8 cellular contexts compared by ENCODE assay signal in the genomic region with DNA sequence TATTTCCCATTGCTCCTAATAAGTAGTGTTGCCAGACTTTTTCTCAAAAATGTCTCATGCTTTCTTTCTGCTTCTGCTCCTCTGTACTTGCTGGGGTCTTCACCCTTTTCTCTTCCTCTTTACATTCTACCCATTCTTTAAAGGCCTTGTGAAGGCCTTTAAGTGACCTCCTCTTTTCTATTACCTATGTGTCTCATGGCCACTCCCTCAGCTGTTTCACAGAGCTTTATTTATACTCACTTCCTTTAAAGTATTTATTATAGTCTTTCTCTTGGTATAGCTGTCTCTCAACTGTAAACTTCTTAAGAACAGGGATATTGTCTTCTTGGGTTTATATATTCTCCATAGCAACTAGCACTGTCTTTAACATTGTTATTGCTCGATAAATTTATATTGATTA. TPM values are rescaled to one million over a fixed set of nuclear protein-coding genes. Genes with fewer than 3 reads are reported as not detected.
A peak's percentile ranks its signal among the peaks of the same experiment; 100 is the strongest.
DNase-seq lines count a peak whose midpoint lies in the region; ATAC-seq and TF ChIP-seq lines count a peak whose summit lies in the region.

No MANE protein-coding gene starts in this region.

- H3K36me3 ChIP-seq in kidney epithelial cell (ENCODE audit: control insufficient read depth, insufficient read depth, low read length) (no peaks in the 10 kb centered on the region), transverse colon (peaks cover 0 to 27% (median 13%) of the 10 kb centered on the region in 4 donors)

- H3K4me1 ChIP-seq in transverse colon: peaks cover 0 to 33% (median 18%) of the 10 kb centered on the region in 4 donors

- no peak for TF ChIP-seq EP300 in transverse colon (IDR thresholded peaks at IDR 0.05; ENCODE audit: low read depth)

- CTCF ChIA-PET in activated naive CD4-positive, alpha-beta T cell treated with anti-CD3 and anti-CD28 coated beads for 36 hours (lab: Charles Lee): interaction anchor here (0.9 to 1.4 kb wide), 2 partner anchors 67 to 226 kb away, joined by 3 to 5 read pairs; a partner anchor contains a TSS

- no peak for TF ChIP-seq CTCF in kidney epithelial cell (IDR thresholded peaks at IDR 0.05; ENCODE audit: insufficient read depth, low read length, poor library complexity, severe bottlenecking)
- no peak for TF ChIP-seq CTCF in transverse colon (IDR thresholded peaks at IDR 0.05)

- H3K4me1 Mint-ChIP-seq in activated naive CD4-positive, alpha-beta T cell treated with anti-CD3 and anti-CD28 coated beads for 36 hours (ENCODE audit: low read depth): peaks cover 25% of the 10 kb centered on the region
- peaks cover 40% of the 10 kb centered on the region for H3K4me1 Mint-ChIP-seq in activated naive CD8-positive, alpha-beta T cell (ENCODE audit: low read depth)

- H3K27me3 Mint-ChIP-seq in activated naive CD4-positive, alpha-beta T cell treated with anti-CD3 and anti-CD28 coated beads for 36 hours (ENCODE audit: low read depth): peaks cover under 1% of the 10 kb centered on the region
- peaks cover 1% of the 10 kb centered on the region for H3K27me3 Mint-ChIP-seq in activated naive CD8-positive, alpha-beta T cell

- H3K27ac Mint-ChIP-seq in activated naive CD4-positive, alpha-beta T cell treated with anti-CD3 and anti-CD28 coated beads for 36 hours: peak overlapping the region; percentile 43
- H3K27ac Mint-ChIP-seq in activated naive CD8-positive, alpha-beta T cell: peak overlapping the region; percentile 62

- no peaks in the 10 kb centered on the region for H3K9me3 ChIP-seq in transverse colon

- H3K36me3 Mint-ChIP-seq in activated naive CD4-positive, alpha-beta T cell treated with anti-CD3 and anti-CD28 coated beads for 36 hours (ENCODE audit: low read depth): peaks cover 8% of the 10 kb centered on the region
- peaks cover 5% of the 10 kb centered on the region for H3K36me3 Mint-ChIP-seq in activated naive CD8-positive, alpha-beta T cell

- no peak for DNase-seq in activated naive CD4-positive, alpha-beta T cell treated with anti-CD3 and anti-CD28 coated beads for 36 hours
- DNase-seq in activated naive CD4-positive, alpha-beta T cell (lab: John Stamatoyannopoulos, UW): no peak
- DNase-seq in kidney epithelial cell (ENCODE audit: low read depth) (no peak), transverse colon (no peak), cerebellum (ENCODE audit: low spot score) (no peak)

- H3K4me3 Mint-ChIP-seq in activated naive CD4-positive, alpha-beta T cell treated with anti-CD3 and anti-CD28 coated beads for 36 hours: peak overlapping the region; percentile 92
- peak overlapping the region; percentile 100 for H3K4me3 Mint-ChIP-seq in activated naive CD8-positive, alpha-beta T cell

- 0 to 22% methylated on average over 1 of the region's 1 CpG for WGBS in transverse colon (ENCODE audit: low coverage in 1 of 2), 2 donors

- ATAC-seq in HG03354 (IDR thresholded peaks at IDR 0.05; ENCODE audit: poor library complexity, severe bottlenecking, unreplicated experiment) (no peak), HG03280 (IDR thresholded peaks at IDR 0.05; ENCODE audit: unreplicated experiment) (no peak)

- TF ChIP-seq POLR2A in transverse colon (IDR thresholded peaks at IDR 0.05): peak; percentile 32

- in situ Hi-C loops in transverse colon (cut with MboI; ENCODE audit: low pct_ligation_motif_present in 1 of 4, low pct_unique_long_range_greater_than_20kb in 1 of 4, low sequenced_read_pairs in 3 of 4): no loop called here

- H3K9me3 Mint-ChIP-seq in activated naive CD4-positive, alpha-beta T cell treated with anti-CD3 and anti-CD28 coated beads for 36 hours: no peaks in the 10 kb centered on the region
- no peaks in the 10 kb centered on the region for H3K9me3 Mint-ChIP-seq in activated naive CD8-positive, alpha-beta T cell (ENCODE audit: low read depth)

- H3K4me3 ChIP-seq in kidney epithelial cell (ENCODE audit: low read depth, low read length) (peak overlapping the region; percentile 81), transverse colon (peak overlapping the region; percentile 39 to 88 (median 48))

- intact Hi-C loops in activated naive CD4-positive, alpha-beta T cell treated with anti-CD3 and anti-CD28 coated beads for 36 hours (cut with micrococcal nuclease): loop anchor here (2.0 to 5.0 kb wide), 6 partner anchors 71 to 334 kb away; a partner anchor contains a TSS
- intact Hi-C loops in transverse colon (cut with DNase I; ENCODE audit: low total_unique reads): no loop called here

- H3K27ac ChIP-seq in transverse colon: peak overlapping the region; percentile 82 to 91 (median 87)

- H3K27me3 ChIP-seq in kidney epithelial cell (ENCODE audit: control insufficient read depth, insufficient read depth, low read length) (no peaks in the 10 kb centered on the region), transverse colon (no peaks in the 10 kb centered on the region)

RNA-seq across cellular contexts. Expression of a gene that starts 0.8 kb away (rescaled TPM):
- total RNA-seq in activated naive CD4-positive, alpha-beta T cell treated with anti-CD3 and anti-CD28 coated beads for 36 hours: 10 to 100 TPM; 17.1 to 18.2 TPM
- total RNA-seq in kidney epithelial cell (18.2 and 23.6 TPM in 2 replicates), transverse colon (10 to 100 TPM; 12.7 to 61.0 (median 34.7) TPM), cerebellum (9.7 TPM)

RNA-seq across cellular contexts. Expression of a gene that starts 24.5 kb away (rescaled TPM):
- total RNA-seq in activated naive CD4-positive, alpha-beta T cell treated with anti-CD3 and anti-CD28 coated beads for 36 hours: not detected
- total RNA-seq in kidney epithelial cell: not detected in 2 replicates
- 1 to 10 TPM in 1 of 4 donors, under 1 TPM in 1, not detected in 2; 0.41 to 1.6 TPM for total RNA-seq in transverse colon
- not detected for total RNA-seq in cerebellum
